8 cellular contexts compared by ENCODE assay signal in the genomic region with DNA sequence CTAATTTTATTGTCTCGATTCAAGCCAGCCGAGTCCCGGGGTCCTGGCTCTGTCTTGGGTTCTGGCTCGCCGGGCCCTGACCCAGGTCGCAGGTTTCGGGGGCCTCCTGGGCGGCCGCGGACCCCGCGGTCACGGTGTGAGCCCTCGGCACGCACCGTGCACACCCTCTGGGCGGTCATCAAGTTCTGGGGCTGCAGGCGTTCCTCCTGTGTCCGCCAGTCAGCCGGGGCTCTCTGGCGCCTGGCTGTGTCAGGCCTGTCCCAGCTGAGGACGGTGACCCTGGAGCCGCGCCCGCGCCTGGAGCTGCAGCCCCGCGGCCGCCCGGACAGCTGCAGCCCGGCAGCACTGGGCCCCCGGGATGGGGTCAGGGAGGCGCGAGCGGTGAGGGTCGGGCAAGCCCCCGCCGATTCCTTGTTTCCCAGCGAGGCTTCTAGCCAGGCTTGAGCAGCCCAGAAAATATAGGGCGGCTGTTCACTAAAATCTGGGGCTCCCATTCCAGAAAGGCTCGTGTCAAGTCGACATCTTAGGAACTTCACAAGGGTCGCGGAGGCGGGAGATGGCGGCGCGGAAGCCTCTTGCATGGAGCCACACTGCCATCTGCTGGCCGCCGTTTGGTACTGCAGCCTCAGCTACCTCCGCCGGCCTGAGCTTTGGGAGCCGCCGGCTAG.
DNase-seq lines count a peak whose midpoint lies in the region; ATAC-seq lines count a peak whose summit lies in the region.

No MANE protein-coding gene starts in this region.

- ATAC-seq in HG02852 (IDR thresholded peaks at IDR 0.05; ENCODE audit: unreplicated experiment): peak; percentile 66
- ATAC-seq in activated CD4-positive, CD25-positive, alpha-beta regulatory T cell treated with anti-CD3 and anti-CD28 coated beads, Interleukin-2, amount 50 U/mL, for 24 hours: peak; percentile 63 to 68
- ATAC-seq in HG02571 (IDR thresholded peaks at IDR 0.05; ENCODE audit: unreplicated experiment): no peak

- peak; percentile 79 for DNase-seq in NCI-H2196 (lab: John Stamatoyannopoulos, UW; ENCODE audit: unreplicated experiment)
- peak; percentile 73 for DNase-seq in central memory CD4-positive, alpha-beta T cell
- DNase-seq in kidney tubule cell (ENCODE audit: low spot score): peak; percentile 90
- peak; percentile 67 to 75 for DNase-seq in stimulated activated CD4-positive, alpha-beta T cell treated with anti-CD3 and anti-CD28 coated beads, Interleukin-15, amount 100 ng/mL, for 48 hours (ENCODE audit: low read depth in 2 of 2)

- peak overlapping the region; percentile 59; the same call in 1 of the 2 replicates for H3K4me3 ChIP-seq in GM08714 (ENCODE audit: low read length)
